Comparison of ENCODE assay signal across 1 cellular context in genomic region chr12:106110626-106111300, GRCh38.
TF ChIP-seq lines count a peak whose summit lies in the region.

No MANE protein-coding gene starts in this region.

TF ChIP-seq in WTC11, 78 proteins besides CTCF, POLR2A, EP300 and RAD21 (continued from another document):
- no peak for TF ChIP-seq AR (CRISPR knock-in tag; IDR thresholded peaks at IDR 0.05)
- no peak for TF ChIP-seq CBFB (CRISPR knock-in tag; IDR thresholded peaks at IDR 0.05; ENCODE audit: low read depth)
- TF ChIP-seq SOX15 (CRISPR knock-in tag; IDR thresholded peaks at IDR 0.05) = no peak
- TF ChIP-seq ZMAT4 (CRISPR knock-in tag; IDR thresholded peaks at IDR 0.05) = no peak
- no peak for TF ChIP-seq ATF1 (CRISPR knock-in tag; IDR thresholded peaks at IDR 0.05)
- TF ChIP-seq IRF2 (CRISPR knock-in tag; IDR thresholded peaks at IDR 0.05; ENCODE audit: borderline replicate concordance, low read depth) = no peak
- TF ChIP-seq USF1 (CRISPR knock-in tag; IDR thresholded peaks at IDR 0.05) = no peak
- no peak for TF ChIP-seq MAX (CRISPR knock-in tag; IDR thresholded peaks at IDR 0.05)
- no peak for TF ChIP-seq ATF2 (CRISPR knock-in tag; IDR thresholded peaks at IDR 0.05; ENCODE audit: borderline replicate concordance, low read depth)
- TF ChIP-seq OVOL2 (CRISPR knock-in tag; IDR thresholded peaks at IDR 0.05; ENCODE audit: borderline replicate concordance) = no peak
- TF ChIP-seq SP1 (CRISPR knock-in tag; conservative IDR thresholded peaks at IDR 0.05) = no peak
- no peak for TF ChIP-seq USF2 (CRISPR knock-in tag; IDR thresholded peaks at IDR 0.05)
